In genomic region chr2:222442665-222443064, GRCh38 we compare ENCODE assay signal across 21 cellular contexts. TPM values are rescaled to one million over a fixed set of nuclear protein-coding genes. Genes with fewer than 3 reads are reported as not detected.
"Had no signal": no experiment of that assay in that cellular context is flagged by ENCODE, and none has a peak within 500 bp of the region (broad histone marks: within the 10 kb centered on the region; RNA-seq: fewer than 3 reads in every experiment).

No MANE protein-coding gene starts in this region.

- H3K27me3 ChIP-seq: hepatocyte, left lung, right atrium auricular region had no signal

- H3K4me3 ChIP-seq: hepatocyte, left lung, right atrium auricular region had no signal

- H3K79me2 ChIP-seq: hepatocyte had no signal

- H3K36me3 ChIP-seq: left lung, right atrium auricular region had no signal

- DNase-seq: activated B cell treated with CpG ODN at 0.5 μM for 24 hours; activated CD4-positive, alpha-beta T cell treated with anti-CD3 and anti-CD28 coated beads for 48 hours; activated CD8-positive, alpha-beta memory T cell treated with anti-CD3 and anti-CD28 coated beads, Interleukin-2, amount 50 U/mL, for 4 hours; activated CD8-positive, alpha-beta T cell treated with anti-CD3 and anti-CD28 coated beads, Interleukin-2, amount 10 ng/mL, durations not matched to agents 7 days and 5 days; activated gamma-delta T cell; activated T-cell treated with anti-CD3 and anti-CD28 coated beads, Interleukin-2, amount 50 U/mL, for 48 hours; amniotic stem cell; islet precursor cell; left lung; naive thymus-derived CD8-positive, alpha-beta T cell; nucleus accumbens; small intestine; stimulated activated CD4-positive, alpha-beta T cell treated with anti-CD3 and anti-CD28 coated beads, Interleukin-4, amount 100 ng/mL, for 4 hours; stimulated activated CD8-positive, alpha-beta memory T cell treated with anti-CD3 and anti-CD28 coated beads, Interleukin-4, amount 100 ng/mL, for 48 hours; stimulated activated naive CD4-positive, alpha-beta T cell treated with Interleukin-2 at 50 U/mL for 16 hours; substantia nigra; trophoblast cell had no signal

- H2AFZ ChIP-seq: hepatocyte had no signal

- H3K27ac ChIP-seq: hepatocyte, left lung, right atrium auricular region had no signal

- H3K4me2 ChIP-seq: hepatocyte had no signal

- ATAC-seq: activated CD8-positive, alpha-beta T cell treated with anti-CD3 and anti-CD28 coated beads, Interleukin-2, amount 10 ng/mL, durations not matched to agents 7 days and 5 days; left lung; naive thymus-derived CD8-positive, alpha-beta T cell had no signal

- H3K9me3 ChIP-seq: left lung, right atrium auricular region had no signal

RNA-seq across cellular contexts. Expression of gene SGPP2, which starts 18.3 kb away (rescaled TPM):
- total RNA-seq: glomerular endothelial cell, posterior vena cava had no signal
